ENCODE assay signal across 8 cellular contexts in genomic region chr9:84667571-84668203, GRCh38. TPM values are rescaled to one million over a fixed set of nuclear protein-coding genes. Genes with fewer than 3 reads are reported as not detected.
A peak's percentile ranks its signal among the peaks of the same experiment; 100 is the strongest.
DNase-seq lines count a peak whose midpoint lies in the region; ATAC-seq lines count a peak whose summit lies in the region.

No MANE protein-coding gene starts in this region.

- no peak for DNase-seq in activated naive CD4-positive, alpha-beta T cell treated with anti-CD3 and anti-CD28 coated beads, Interleukin-2, amount 10 ng/mL, durations not matched to agents 7 days and 5 days
- no peak for DNase-seq in activated naive CD4-positive, alpha-beta T cell treated with anti-CD3 and anti-CD28 coated beads for 36 hours
- no peak for DNase-seq in activated naive CD8-positive, alpha-beta T cell treated with anti-CD3 and anti-CD28 coated beads, Interleukin-2, amount 10 ng/mL, durations not matched to agents 7 days and 5 days
- no peak for DNase-seq in amniotic stem cell (lab: John Stamatoyannopoulos, UW)
- DNase-seq in AG08395 (ENCODE audit: low spot score): no peak

- no peaks in the 10 kb centered on the region for H3K9me3 Mint-ChIP-seq in activated naive CD4-positive, alpha-beta T cell treated with anti-CD3 and anti-CD28 coated beads, Interleukin-2, amount 10 ng/mL, durations not matched to agents 7 days and 5 days
- no peaks in the 10 kb centered on the region for H3K9me3 Mint-ChIP-seq in activated naive CD4-positive, alpha-beta T cell treated with anti-CD3 and anti-CD28 coated beads for 36 hours
- H3K9me3 Mint-ChIP-seq in activated naive CD8-positive, alpha-beta T cell treated with anti-CD3 and anti-CD28 coated beads, Interleukin-2, amount 10 ng/mL, durations not matched to agents 7 days and 5 days: no peaks in the 10 kb centered on the region

- peaks cover 5% of the 10 kb centered on the region for H3K4me1 Mint-ChIP-seq in activated naive CD4-positive, alpha-beta T cell treated with anti-CD3 and anti-CD28 coated beads, Interleukin-2, amount 10 ng/mL, durations not matched to agents 7 days and 5 days
- peaks cover 10% of the 10 kb centered on the region for H3K4me1 Mint-ChIP-seq in activated naive CD4-positive, alpha-beta T cell treated with anti-CD3 and anti-CD28 coated beads for 36 hours (ENCODE audit: low read depth)
- H3K4me1 Mint-ChIP-seq in activated naive CD8-positive, alpha-beta T cell treated with anti-CD3 and anti-CD28 coated beads, Interleukin-2, amount 10 ng/mL, durations not matched to agents 7 days and 5 days: peaks cover 3% of the 10 kb centered on the region

- no peak overlapping the region for H3K9ac ChIP-seq in skeletal muscle tissue (ENCODE audit: low read depth in 1 of 3, low read length in 3 of 3)

- H3K4me3 Mint-ChIP-seq in activated naive CD4-positive, alpha-beta T cell treated with anti-CD3 and anti-CD28 coated beads, Interleukin-2, amount 10 ng/mL, durations not matched to agents 7 days and 5 days: peak overlapping the region; percentile 1
- no peak overlapping the region for H3K4me3 Mint-ChIP-seq in activated naive CD4-positive, alpha-beta T cell treated with anti-CD3 and anti-CD28 coated beads for 36 hours
- H3K4me3 Mint-ChIP-seq in activated naive CD8-positive, alpha-beta T cell treated with anti-CD3 and anti-CD28 coated beads, Interleukin-2, amount 10 ng/mL, durations not matched to agents 7 days and 5 days: peak overlapping the region; percentile 9

- no peak overlapping the region for H3K27ac ChIP-seq in skeletal muscle tissue (ENCODE audit: low read depth, low read length)

- H3K27me3 Mint-ChIP-seq in activated naive CD4-positive, alpha-beta T cell treated with anti-CD3 and anti-CD28 coated beads, Interleukin-2, amount 10 ng/mL, durations not matched to agents 7 days and 5 days: peaks cover 58% of the 10 kb centered on the region
- H3K27me3 Mint-ChIP-seq in activated naive CD4-positive, alpha-beta T cell treated with anti-CD3 and anti-CD28 coated beads for 36 hours (ENCODE audit: low read depth): peaks cover 49% of the 10 kb centered on the region
- peaks cover 62% of the 10 kb centered on the region for H3K27me3 Mint-ChIP-seq in activated naive CD8-positive, alpha-beta T cell treated with anti-CD3 and anti-CD28 coated beads, Interleukin-2, amount 10 ng/mL, durations not matched to agents 7 days and 5 days

- no peaks in the 10 kb centered on the region for H3K9me3 ChIP-seq in skeletal muscle tissue (ENCODE audit: control insufficient read depth in 3 of 3, low read length in 3 of 3)

- CTCF ChIA-PET in activated naive CD4-positive, alpha-beta T cell treated with anti-CD3 and anti-CD28 coated beads, Interleukin-2, amount 10 ng/mL, durations not matched to agents 7 days and 5 days (lab: Charles Lee): no interaction called here
- CTCF ChIA-PET in activated naive CD4-positive, alpha-beta T cell treated with anti-CD3 and anti-CD28 coated beads for 36 hours (lab: Charles Lee): no interaction called here

- peaks cover 25 to 42% (median 38%) of the 10 kb centered on the region in 3 donors for H3K27me3 ChIP-seq in skeletal muscle tissue (ENCODE audit: control insufficient read depth in 3 of 3, insufficient read depth in 3 of 3, low read length in 3 of 3)

- peaks cover 13 to 27% (median 18%) of the 10 kb centered on the region in 3 donors for H3K4me1 ChIP-seq in skeletal muscle tissue (ENCODE audit: control insufficient read depth in 3 of 3, insufficient read depth in 3 of 3, low read length in 3 of 3)

- H3K27ac Mint-ChIP-seq in activated naive CD4-positive, alpha-beta T cell treated with anti-CD3 and anti-CD28 coated beads, Interleukin-2, amount 10 ng/mL, durations not matched to agents 7 days and 5 days: no peak overlapping the region
- H3K27ac Mint-ChIP-seq in activated naive CD4-positive, alpha-beta T cell treated with anti-CD3 and anti-CD28 coated beads for 36 hours: no peak overlapping the region
- H3K27ac Mint-ChIP-seq in activated naive CD8-positive, alpha-beta T cell treated with anti-CD3 and anti-CD28 coated beads, Interleukin-2, amount 10 ng/mL, durations not matched to agents 7 days and 5 days: no peak overlapping the region

- intact Hi-C loops in activated naive CD4-positive, alpha-beta T cell treated with anti-CD3 and anti-CD28 coated beads for 36 hours (cut with micrococcal nuclease): loop anchor here (2.0 to 10.0 kb wide), 2 partner anchors 271 to 947 kb away; no protein-coding TSS in a partner anchor

- H3K4me3 ChIP-seq in iPS-11a (ENCODE audit: low read depth, low read length) (peak overlapping the region; percentile 8), skeletal muscle tissue (ENCODE audit: low read length in 3 of 3) (peak overlapping the region; percentile 70 to 73 (median 72))

- ATAC-seq in HG03045 (IDR thresholded peaks at IDR 0.05; ENCODE audit: unreplicated experiment): peak; percentile 25
- ATAC-seq in activated naive CD8-positive, alpha-beta T cell treated with anti-CD3 and anti-CD28 coated beads, Interleukin-2, amount 10 ng/mL, durations not matched to agents 7 days and 5 days (ENCODE audit: low read depth): no peak

- H3K36me3 Mint-ChIP-seq in activated naive CD4-positive, alpha-beta T cell treated with anti-CD3 and anti-CD28 coated beads, Interleukin-2, amount 10 ng/mL, durations not matched to agents 7 days and 5 days: no peaks in the 10 kb centered on the region
- H3K36me3 Mint-ChIP-seq in activated naive CD4-positive, alpha-beta T cell treated with anti-CD3 and anti-CD28 coated beads for 36 hours (ENCODE audit: low read depth): no peaks in the 10 kb centered on the region
- H3K36me3 Mint-ChIP-seq in activated naive CD8-positive, alpha-beta T cell treated with anti-CD3 and anti-CD28 coated beads, Interleukin-2, amount 10 ng/mL, durations not matched to agents 7 days and 5 days: no peaks in the 10 kb centered on the region

- POLR2A ChIA-PET in activated naive CD8-positive, alpha-beta T cell treated with anti-CD3 and anti-CD28 coated beads, Interleukin-2, amount 10 ng/mL, durations not matched to agents 7 days and 5 days (lab: Charles Lee): no interaction called here

- no peaks in the 10 kb centered on the region for H3K36me3 ChIP-seq in skeletal muscle tissue (ENCODE audit: control insufficient read depth in 3 of 3, insufficient read depth in 3 of 3, low read length in 3 of 3)

RNA-seq across cellular contexts. Expression of gene NTRK2, which starts 1.8 kb away (rescaled TPM):
- under 1 TPM; 0.02 to 0.05 TPM for total RNA-seq in activated naive CD4-positive, alpha-beta T cell treated with anti-CD3 and anti-CD28 coated beads for 36 hours
- total RNA-seq in activated naive CD8-positive, alpha-beta T cell treated with anti-CD3 and anti-CD28 coated beads, Interleukin-2, amount 10 ng/mL, durations not matched to agents 7 days and 5 days: not detected
- total RNA-seq in skeletal muscle tissue: 26.6 TPM

Comparison
In these comparisons a context has a peak if more than half of its experiments do, and no peak if none do; other contexts are left out.
1. RNA of gene NTRK2, which starts 1.8 kb away (total RNA-seq): 26.6 TPM in skeletal muscle tissue (single experiment); 0.02 to 0.05 TPM in activated naive CD4-positive, alpha-beta T cell treated with anti-CD3 and anti-CD28 coated beads for 36 hours and not detected in activated naive CD8-positive, alpha-beta T cell treated with anti-CD3 and anti-CD28 coated beads, Interleukin-2, amount 10 ng/mL, durations not matched to agents 7 days and 5 days; every median in the first group is over 10 times any median in the second.